In the genomic region with DNA sequence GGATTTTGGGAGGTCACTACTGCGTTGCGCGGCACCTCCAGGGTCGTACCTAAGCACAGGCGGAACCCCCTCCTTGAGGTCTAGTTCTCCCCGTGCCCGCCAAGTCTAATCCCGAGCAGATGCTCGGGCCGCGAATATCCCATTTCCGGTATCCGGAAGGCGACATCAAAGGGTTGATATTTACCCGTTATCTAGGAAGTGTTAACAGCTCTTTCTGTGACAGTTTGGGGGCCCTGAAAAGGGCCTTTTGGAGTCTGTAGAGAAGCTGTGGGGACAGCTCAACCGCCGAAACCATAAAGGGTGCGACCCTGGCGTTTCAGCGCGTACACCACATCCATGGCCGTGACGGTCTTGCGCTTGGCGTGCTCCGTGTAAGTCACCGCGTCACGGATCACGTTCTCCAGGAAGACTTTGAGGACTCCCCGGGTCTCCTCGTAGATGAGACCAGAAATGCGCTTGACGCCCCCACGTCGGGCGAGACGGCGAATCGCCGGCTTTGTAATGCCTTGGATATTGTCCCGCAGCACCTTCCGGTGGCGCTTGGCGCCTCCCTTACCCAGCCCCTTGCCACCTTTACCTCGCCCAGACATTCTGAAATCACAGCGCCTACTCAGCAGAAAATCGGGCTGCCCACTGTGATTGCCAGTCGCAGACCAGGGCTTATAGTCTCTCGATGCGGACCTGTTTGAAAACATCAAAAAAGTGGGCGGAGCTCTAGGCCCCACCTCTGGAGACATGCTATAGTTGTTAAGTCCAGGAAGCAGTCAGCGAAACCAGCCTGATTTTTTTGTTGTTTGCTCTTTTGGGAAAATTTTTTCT, we compare ENCODE assay signal across 8 cellular contexts. TPM values are rescaled to one million over a fixed set of nuclear protein-coding genes. Genes with fewer than 3 reads are reported as not detected.
A peak's percentile ranks its signal among the peaks of the same experiment; 100 is the strongest.
DNase-seq lines count a peak whose midpoint lies in the region; TF ChIP-seq lines count a peak whose summit lies in the region.

No MANE protein-coding gene starts in this region.

- peak overlapping the region; percentile 95 for H3K4me3 Mint-ChIP-seq in neural progenitor cell

- H3F3A ChIP-seq in DOHH2 (ENCODE audit: control insufficient read depth, insufficient read depth), result peaks cover 35% of the 10 kb centered on the region
- peaks cover 58% of the 10 kb centered on the region for H3F3A ChIP-seq in neural progenitor cell (ENCODE audit: low read depth)

- peaks cover 29% of the 10 kb centered on the region for H3K4me1 Mint-ChIP-seq in neural progenitor cell

- H3K27me3 ChIP-seq in DOHH2 (ENCODE audit: control insufficient read depth, low read length) (no peaks in the 10 kb centered on the region), neural progenitor cell (peaks cover 9% of the 10 kb centered on the region), stomach smooth muscle (ENCODE audit: control insufficient read depth in 1 of 2, insufficient read depth in 2 of 2, low read length in 2 of 2) (no peaks in the 10 kb centered on the region)

- no peak overlapping the region for H2AFZ ChIP-seq in neural progenitor cell (replicated peaks)

- no peaks in the 10 kb centered on the region for H3K9me2 ChIP-seq in DOHH2 (replicated peaks; ENCODE audit: control insufficient read depth, low read length)

- 0 out of 2 replicates have a peak, but pooled peaks cover under 1% of the 10 kb centered on the region for H3K9me3 ChIP-seq in DOHH2 (ENCODE audit: control insufficient read depth, insufficient read depth, low read length)
- H3K9me3 ChIP-seq in neural progenitor cell (ENCODE audit: low read depth), result no peaks in the 10 kb centered on the region
- H3K9me3 ChIP-seq in stomach smooth muscle (ENCODE audit: control insufficient read depth in 2 of 2, low read length in 2 of 2), result no peaks in the 10 kb centered on the region

- H3K9me3 Mint-ChIP-seq in neural progenitor cell, result peaks cover 7% of the 10 kb centered on the region

- peak overlapping the region; percentile 94 for H3K4me2 ChIP-seq in DOHH2 (ENCODE audit: low read length)
- peak overlapping the region; percentile 87 for H3K4me2 ChIP-seq in neural progenitor cell

- peak overlapping the region; percentile 84 for H3K27ac Mint-ChIP-seq in neural progenitor cell

- peak; percentile 93 for DNase-seq in H4 (ENCODE audit: low spot score)
- peak; percentile 98 for DNase-seq in LoVo (ENCODE audit: low spot score)
- peak; percentile 54 to 63 for DNase-seq in SHP77 (lab: John Stamatoyannopoulos, UW)
- DNase-seq in activated gamma-delta T cell treated with Interleukin-2 at 50 U/mL for 16 hours, result peak; percentile 93
- peak; percentile 96 for DNase-seq in foreskin melanocyte
- peak; percentile 90 for DNase-seq in neural progenitor cell (ENCODE audit: low spot score)

- H3K36me3 Mint-ChIP-seq in neural progenitor cell, result peaks cover 13% of the 10 kb centered on the region

- peaks cover 30% of the 10 kb centered on the region for H3K27me3 Mint-ChIP-seq in neural progenitor cell (ENCODE audit: insufficient read depth, low read depth)

- peaks cover 32% of the 10 kb centered on the region for H3K36me3 ChIP-seq in DOHH2 (ENCODE audit: control insufficient read depth, low read length)
- H3K36me3 ChIP-seq in neural progenitor cell, result no peaks in the 10 kb centered on the region
- no peaks in the 10 kb centered on the region for H3K36me3 ChIP-seq in stomach smooth muscle (ENCODE audit: control insufficient read depth in 2 of 2, insufficient read depth in 2 of 2, low read length in 2 of 2)

- H4K20me1 ChIP-seq in DOHH2 (ENCODE audit: control insufficient read depth, insufficient read depth, low read depth, low read length) (no peaks in the 10 kb centered on the region), neural progenitor cell (ENCODE audit: low read depth) (peaks cover 25% of the 10 kb centered on the region)

- H3K4me3 ChIP-seq in DOHH2 (ENCODE audit: low read length) (peak overlapping the region; percentile 95), neural progenitor cell (peak overlapping the region; percentile 76), stomach smooth muscle (ENCODE audit: low read length in 2 of 2) (peak overlapping the region; percentile 96 to 98)

- H3K27ac ChIP-seq in DOHH2 (ENCODE audit: low read depth, low read length), result peak overlapping the region; percentile 96
- H3K27ac ChIP-seq in neural progenitor cell, result peak overlapping the region; percentile 71
- peak overlapping the region; percentile 92 for H3K27ac ChIP-seq in stomach smooth muscle (ENCODE audit: low read length)

- no peak for TF ChIP-seq CTCF in DOHH2 (IDR thresholded peaks at IDR 0.05; ENCODE audit: low read depth, low read length, poor library complexity, severe bottlenecking)
- TF ChIP-seq CTCF in neural progenitor cell (IDR thresholded peaks at IDR 0.05), result no peak

- H3K4me1 ChIP-seq in DOHH2 (ENCODE audit: control insufficient read depth, low read length) (peaks cover 63% of the 10 kb centered on the region), neural progenitor cell (peaks cover 8% of the 10 kb centered on the region), stomach smooth muscle (ENCODE audit: control insufficient read depth, insufficient read depth, low read length) (peaks cover 11% of the 10 kb centered on the region)

- H3K9ac ChIP-seq in neural progenitor cell, result peak overlapping the region; percentile 39
- H3K9ac ChIP-seq in stomach smooth muscle (ENCODE audit: low read length in 2 of 2), result peak overlapping the region; percentile 92 to 96

- peaks cover 44% of the 10 kb centered on the region for H3K79me2 ChIP-seq in DOHH2 (ENCODE audit: control insufficient read depth, low read length)
- H3K79me2 ChIP-seq in neural progenitor cell (ENCODE audit: low read depth), result peaks cover 31% of the 10 kb centered on the region

RNA-seq across cellular contexts. Expression of a gene that starts 32.6 kb away (rescaled TPM):
- 21.3 and 35.5 TPM in 2 replicates for total RNA-seq in H4 (2014; rRNA removed; shearing (Covaris generic))
- total RNA-seq in neural progenitor cell (ENCODE audit: low replicate concordance), result 41.6 and 53.5 TPM in 2 replicates

RNA-seq across cellular contexts. Expression of a gene that starts 32.8 kb away (rescaled TPM):
- 1.2 and 2.8 TPM in 2 replicates for total RNA-seq in H4 (2014; rRNA removed; shearing (Covaris generic))
- 5.4 and 7.0 TPM in 2 replicates for total RNA-seq in neural progenitor cell (ENCODE audit: low replicate concordance)

RNA-seq across cellular contexts. Expression of a gene that starts 43.3 kb away (rescaled TPM):
- total RNA-seq in H4 (2014; rRNA removed; shearing (Covaris generic)), result not detected in 2 replicates
- total RNA-seq in neural progenitor cell (ENCODE audit: low replicate concordance), result not detected in 2 replicates

Comparison
In these comparisons a context has a peak if more than half of its experiments do, and no peak if none do; other contexts are left out.
1. Peak in every context shown above with its lines: DNase-seq, H3K4me3 ChIP-seq and H3K27ac ChIP-seq.